ENCODE assay signal across 1 cellular context in genomic region chr11:47198161-47198560, GRCh38. TPM values are rescaled to one million over a fixed set of nuclear protein-coding genes. Genes with fewer than 3 reads are reported as not detected.
"Had no signal": no experiment of that assay in that cellular context is flagged by ENCODE, and none has a peak within 500 bp of the region (broad histone marks: within the 10 kb centered on the region; RNA-seq: fewer than 3 reads in every experiment).

No MANE protein-coding gene starts in this region.

RNA-seq across cellular contexts. Expression of gene PACSIN3, which starts 11.9 kb away (rescaled TPM):
- total RNA-seq: mononuclear cell had no signal
